In genomic region chr15:87762110-87762509, GRCh38 we compare ENCODE assay signal across 12 cellular contexts.
A peak's percentile ranks its signal among the peaks of the same experiment; 100 is the strongest.
DNase-seq lines count a peak whose midpoint lies in the region; ATAC-seq lines count a peak whose summit lies in the region.
"Had no signal": no experiment of that assay in that cellular context is flagged by ENCODE, and none has a peak within 500 bp of the region (broad histone marks: within the 10 kb centered on the region; RNA-seq: fewer than 3 reads in every experiment).

No MANE protein-coding gene starts in this region.

- ATAC-seq in GM21529 (IDR thresholded peaks at IDR 0.05; ENCODE audit: unreplicated experiment) (peak; percentile 82), left cardiac atrium (peak; percentile 57 to 71)
- ATAC-seq: activated T-cell treated with anti-CD3 and anti-CD28 coated beads, Interleukin-2, amount 50 U/mL, for 4 hours had no signal

- peaks cover 20 to 43% (median 24%) of the 10 kb centered on the region in 10 experiments for H3K4me1 ChIP-seq in BLaER1 treated with 17β-estradiol and CSF1 and Interleukin-3, amounts not matched to agents 10 nM and 100 nM

- H3K27me3 ChIP-seq in BLaER1 treated with 17β-estradiol and CSF1 and Interleukin-3, amounts not matched to agents 10 nM and 100 nM, result no peaks in the 10 kb centered on the region

- no peaks in the 10 kb centered on the region for H3K36me3 ChIP-seq in BLaER1 treated with 17β-estradiol and CSF1 and Interleukin-3, amounts not matched to agents 10 nM and 100 nM

- peak overlapping the region in 3 of 10 experiments; percentile 2 to 20 (median 8); a peak in 3 of 20 replicates for H3K4me3 ChIP-seq in BLaER1 treated with 17β-estradiol and CSF1 and Interleukin-3, amounts not matched to agents 10 nM and 100 nM

- peaks cover 0 to 20% (median 11%) of the 10 kb centered on the region in 11 experiments; a peak in 11 of 22 replicates for H3K9me3 ChIP-seq in BLaER1 treated with 17β-estradiol and CSF1 and Interleukin-3, amounts not matched to agents 10 nM and 100 nM (replicated peaks in 1 of 11)

- no peaks in the 10 kb centered on the region for H4K20me1 ChIP-seq in BLaER1 treated with 17β-estradiol and CSF1 and Interleukin-3, amounts not matched to agents 10 nM and 100 nM

- peak overlapping the region in 9 of 11 experiments; percentile 53 to 75 (median 73); a peak in 18 of 22 replicates for H3K9ac ChIP-seq in BLaER1 treated with 17β-estradiol and CSF1 and Interleukin-3, amounts not matched to agents 10 nM and 100 nM

- intact Hi-C loops in left cardiac atrium (cut with DNase I), result no loop called here

- peak overlapping the region; percentile 57 to 82 (median 74) for H3K4me2 ChIP-seq in BLaER1 treated with 17β-estradiol and CSF1 and Interleukin-3, amounts not matched to agents 10 nM and 100 nM

- DNase-seq in NOMO-1 treated with DMSO at 0.1 percent for 48 hours (lab: John Stamatoyannopoulos, UW; ENCODE audit: unreplicated experiment) (peak; percentile 99), left cardiac atrium (no peak), NCI-H2107 (lab: John Stamatoyannopoulos, UW) (no peak), cerebellar nuclear complex (lab: John Stamatoyannopoulos, UW) (no peak), cortex of kidney (lab: John Stamatoyannopoulos, UW) (no peak)
- DNase-seq in central memory CD4-positive, alpha-beta T cell, result no peak
- DNase-seq: activated T-cell treated with anti-CD3 and anti-CD28 coated beads, Interleukin-2, amount 50 U/mL, for 4 hours; CD4-positive, alpha-beta memory T cell; NCI-H510A; substantia nigra had no signal

- H3K27ac ChIP-seq in BLaER1 treated with 17β-estradiol and CSF1 and Interleukin-3, amounts not matched to agents 10 nM and 100 nM, result peak overlapping the region; percentile 31 to 93 (median 90); a peak in 21 of 22 replicates
